In the genomic region with DNA sequence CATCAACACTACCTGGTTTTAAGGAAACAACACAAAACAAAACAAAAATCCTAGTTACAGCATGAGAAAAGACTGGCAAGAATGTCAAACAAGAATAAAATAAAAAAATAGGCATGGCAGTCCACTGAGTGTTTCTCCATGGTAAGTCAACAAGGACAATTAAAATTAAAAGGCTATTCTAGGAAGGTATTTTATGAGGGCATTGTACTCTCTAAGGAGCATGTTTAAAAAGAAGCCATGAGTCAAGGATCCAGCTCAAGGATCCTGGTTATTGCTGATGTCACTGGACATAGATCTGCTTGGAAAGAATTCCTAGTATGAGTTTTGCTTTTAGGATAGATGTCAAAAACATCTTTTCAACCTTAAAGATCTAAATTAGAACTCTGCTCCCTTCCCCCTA, we compare ENCODE assay signal across 25 cellular contexts.
DNase-seq lines count a peak whose midpoint lies in the region; ATAC-seq and TF ChIP-seq lines count a peak whose summit lies in the region.
"Had no signal": no experiment of that assay in that cellular context is flagged by ENCODE, and none has a peak within 500 bp of the region (broad histone marks: within the 10 kb centered on the region; RNA-seq: fewer than 3 reads in every experiment).

No MANE protein-coding gene starts in this region.

- H3K36me3 ChIP-seq in OCI-LY3 (replicated peaks; ENCODE audit: low read depth, low read length) (peaks cover 24% of the 10 kb centered on the region), gastrocnemius medialis (no peaks in the 10 kb centered on the region), Peyer's patch (no peaks in the 10 kb centered on the region)
- H3K36me3 ChIP-seq: SJCRH30 had no signal

- peak overlapping the region; percentile 74 for H3K27ac ChIP-seq in OCI-LY3 (ENCODE audit: low read length)
- peak overlapping the region; percentile 76 to 91 (median 83) for H3K27ac ChIP-seq in gastrocnemius medialis
- H3K27ac ChIP-seq in Peyer's patch = no peak overlapping the region
- H3K27ac ChIP-seq: BLaER1 treated with 17β-estradiol and CSF1 and Interleukin-3, amounts not matched to agents 10 nM and 100 nM; SJCRH30 had no signal

- H3K4me3 ChIP-seq in OCI-LY3 (ENCODE audit: low read length) (no peak overlapping the region), gastrocnemius medialis (no peak overlapping the region), Peyer's patch (no peak overlapping the region)
- H3K4me3 ChIP-seq: BLaER1 treated with 17β-estradiol and CSF1 and Interleukin-3, amounts not matched to agents 10 nM and 100 nM; SJCRH30 had no signal

- no peak overlapping the region for H2AFZ ChIP-seq in OCI-LY3 (ENCODE audit: low read depth, low read length)

- ATAC-seq in memory B cell (ENCODE audit: low read depth) (no peak), gastrocnemius medialis (no peak)
- ATAC-seq: PC-3, Right ventricle myocardium inferior had no signal

- H3K4me2 ChIP-seq in OCI-LY3 (ENCODE audit: low read length) = peak overlapping the region; percentile 54; the same call in 1 of the 2 replicates

- no peak overlapping the region for H3K4me3 Mint-ChIP-seq in memory B cell
- H3K4me3 Mint-ChIP-seq: CD4-positive, alpha-beta T cell had no signal

- no peaks in the 10 kb centered on the region for H3K79me2 ChIP-seq in OCI-LY3 (ENCODE audit: low read length)

- H3K4me1 ChIP-seq in OCI-LY3 (ENCODE audit: low read length) = peaks cover 53% of the 10 kb centered on the region
- peaks cover 28 to 52% of the 10 kb centered on the region in 2 donors for H3K4me1 ChIP-seq in gastrocnemius medialis
- no peaks in the 10 kb centered on the region for H3K4me1 ChIP-seq in Peyer's patch

- no peaks in the 10 kb centered on the region for H4K20me1 ChIP-seq in OCI-LY3 (ENCODE audit: insufficient read depth, low read length)
- H4K20me1 ChIP-seq: BLaER1 treated with 17β-estradiol and CSF1 and Interleukin-3, amounts not matched to agents 10 nM and 100 nM had no signal

- H3K9me3 ChIP-seq in OCI-LY3 (ENCODE audit: insufficient read depth, low read length) (no peaks in the 10 kb centered on the region; the same call in 1 of the 2 replicates), gastrocnemius medialis (no peaks in the 10 kb centered on the region), Peyer's patch (no peaks in the 10 kb centered on the region)
- H3K9me3 ChIP-seq: BLaER1 treated with 17β-estradiol and CSF1 and Interleukin-3, amounts not matched to agents 10 nM and 100 nM; SJCRH30 had no signal

- intact Hi-C loops in gastrocnemius medialis (cut with DNase I; ENCODE audit: low total_unique reads) = loop anchor here (10.0 kb wide), 1 partner anchor 223 kb away; no protein-coding TSS in a partner anchor

- no peaks in the 10 kb centered on the region for H3K9me3 Mint-ChIP-seq in memory B cell
- H3K9me3 Mint-ChIP-seq: CD4-positive, alpha-beta T cell had no signal

- no peak for TF ChIP-seq CTCF in OCI-LY3 (IDR thresholded peaks at IDR 0.05; ENCODE audit: low read depth, low read length)
- no peak for TF ChIP-seq CTCF in gastrocnemius medialis (IDR thresholded peaks at IDR 0.05 in 4 of 5, conservative IDR thresholded peaks at IDR 0.05 in 1 of 5)
- TF ChIP-seq CTCF in Peyer's patch (IDR thresholded peaks at IDR 0.05) = no peak

- no peaks in the 10 kb centered on the region for H3K27me3 Mint-ChIP-seq in memory B cell
- H3K27me3 Mint-ChIP-seq: CD4-positive, alpha-beta T cell had no signal

- in situ Hi-C loops in gastrocnemius medialis (cut with MboI; ENCODE audit: low sequenced_read_pairs in 4 of 4) = no loop called here

- peaks cover 18% of the 10 kb centered on the region for H3K4me1 Mint-ChIP-seq in memory B cell

- H3K36me3 Mint-ChIP-seq in memory B cell = peaks cover 27% of the 10 kb centered on the region

- no peak overlapping the region for H3K9ac ChIP-seq in OCI-LY3 (ENCODE audit: low read length)
- H3K9ac ChIP-seq: BLaER1 treated with 17β-estradiol and CSF1 and Interleukin-3, amounts not matched to agents 10 nM and 100 nM had no signal

- DNase-seq in EH (ENCODE audit: low read depth) (peak; percentile 44), memory B cell (ENCODE audit: low spot score in 2 of 2) (no peak), gastrocnemius medialis (no peak), Peyer's patch (no peak), GM03348 (ENCODE audit: low spot score) (no peak), NCI-H2196 treated with DMSO at 0.1 percent for 48 hours (lab: John Stamatoyannopoulos, UW; ENCODE audit: unreplicated experiment) (no peak)
- DNase-seq: AML-193; CD4-positive, alpha-beta T cell; EL; GDM1; GOT3; HCEC 1CT; KG1; MM.1S; NCI-H1417; NCI-H1694; NCI-H2029 treated with DMSO at 0.1 percent for 48 hours; NCI-H446; NCI-H524 treated with DMSO at 0.1 percent for 48 hours; NCI-H774; PC-3; SJCRH30 had no signal

- TF ChIP-seq POLR2A in gastrocnemius medialis (IDR thresholded peaks at IDR 0.05) (no peak), Peyer's patch (IDR thresholded peaks at IDR 0.05) (no peak)

- no peaks in the 10 kb centered on the region for H3K27me3 ChIP-seq in OCI-LY3 (ENCODE audit: low read depth, low read length)
- H3K27me3 ChIP-seq in gastrocnemius medialis = no peaks in the 10 kb centered on the region
- no peaks in the 10 kb centered on the region for H3K27me3 ChIP-seq in Peyer's patch
- H3K27me3 ChIP-seq: BLaER1 treated with 17β-estradiol and CSF1 and Interleukin-3, amounts not matched to agents 10 nM and 100 nM; SJCRH30 had no signal

- peak overlapping the region; percentile 31 for H3K27ac Mint-ChIP-seq in memory B cell
- H3K27ac Mint-ChIP-seq: CD4-positive, alpha-beta T cell had no signal

Comparison
In these comparisons a context has a peak if more than half of its experiments do, and no peak if none do; other contexts are left out.
1. H3K27ac ChIP-seq: peak in OCI-LY3 (single experiment) and gastrocnemius medialis (4 of 4); none in Peyer's patch (0 of 4).